Comparison of ENCODE assay signal across 1 cellular context in the genomic region with DNA sequence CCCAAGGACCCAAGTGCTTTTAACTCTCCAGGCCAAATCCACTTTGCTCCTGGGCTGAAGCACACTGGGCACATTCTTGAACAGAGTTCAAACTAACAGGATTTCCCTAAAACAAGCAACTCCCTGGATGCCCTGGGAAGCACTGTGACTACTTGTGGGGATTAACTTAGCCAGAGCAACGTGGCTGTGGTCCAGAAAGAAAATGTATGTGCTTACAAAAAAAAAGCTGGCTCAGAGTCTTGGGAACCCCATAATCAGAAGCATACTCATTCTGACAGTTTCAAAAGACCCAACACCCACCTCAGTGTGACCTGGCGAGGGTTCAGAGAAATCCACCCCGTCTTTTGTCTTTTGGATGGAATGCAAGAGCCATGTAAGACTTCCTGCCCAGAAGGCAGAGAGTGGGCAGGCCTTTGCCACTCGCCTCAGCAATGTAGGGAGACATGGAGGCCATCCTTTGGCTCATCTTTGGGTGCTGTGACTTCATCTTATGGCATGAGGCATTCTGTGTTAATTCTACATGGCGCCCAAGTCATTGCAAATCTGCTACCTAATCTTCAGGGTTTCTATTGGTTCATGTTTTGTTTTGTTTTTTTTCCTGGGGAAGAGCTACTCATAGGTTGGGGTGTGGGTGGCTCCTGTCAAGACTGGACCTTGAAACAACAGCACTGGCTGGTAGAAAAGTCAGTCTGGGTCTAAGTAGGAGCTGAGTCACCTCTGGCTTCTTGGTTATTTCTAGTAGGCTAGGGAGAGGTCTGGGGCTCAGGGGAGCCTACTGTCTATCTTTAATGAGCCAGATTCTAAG.
TF ChIP-seq lines count a peak whose summit lies in the region.

No MANE protein-coding gene starts in this region.

TF ChIP-seq in SK-N-SH, 30 proteins besides CTCF, POLR2A, EP300 and RAD21 (continued from another document):
- TF ChIP-seq, protein P1, sequence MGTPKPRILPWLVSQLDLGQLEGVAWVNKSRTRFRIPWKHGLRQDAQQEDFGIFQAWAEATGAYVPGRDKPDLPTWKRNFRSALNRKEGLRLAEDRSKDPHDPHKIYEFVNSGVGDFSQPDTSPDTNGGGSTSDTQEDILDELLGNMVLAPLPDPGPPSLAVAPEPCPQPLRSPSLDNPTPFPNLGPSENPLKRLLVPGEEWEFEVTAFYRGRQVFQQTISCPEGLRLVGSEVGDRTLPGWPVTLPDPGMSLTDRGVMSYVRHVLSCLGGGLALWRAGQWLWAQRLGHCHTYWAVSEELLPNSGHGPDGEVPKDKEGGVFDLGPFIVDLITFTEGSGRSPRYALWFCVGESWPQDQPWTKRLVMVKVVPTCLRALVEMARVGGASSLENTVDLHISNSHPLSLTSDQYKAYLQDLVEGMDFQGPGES (IDR thresholded peaks at IDR 0.05; ENCODE audit: low read depth, low read length) = no peak
- TF ChIP-seq TEAD4 (IDR thresholded peaks at IDR 0.05; ENCODE audit: borderline replicate concordance, insufficient read depth) (peak; percentile 33; the same call in 1 of the 2 replicates), NFIC (IDR thresholded peaks at IDR 0.05; ENCODE audit: borderline replicate concordance) (peak; percentile 84), EZH2phosphoT487 (IDR thresholded peaks at IDR 0.05; ENCODE audit: borderline replicate concordance, low read depth) (no peak), CHD2 (IDR thresholded peaks at IDR 0.05; ENCODE audit: low read length, partially characterized antibody) (no peak), ELF1 (IDR thresholded peaks at IDR 0.05) (no peak), GATA2 (CRISPR knock-in tag; IDR thresholded peaks at IDR 0.05) (no peak), FOSL2 (IDR thresholded peaks at IDR 0.05; ENCODE audit: borderline replicate concordance, low read depth) (no peak), TCF12 (IDR thresholded peaks at IDR 0.05) (peak; percentile 76), TAF1 (IDR thresholded peaks at IDR 0.05; ENCODE audit: borderline replicate concordance, low read depth, low read length) (no peak), RFX5 (IDR thresholded peaks at IDR 0.05; ENCODE audit: low read length) (no peak), FOXM1 (IDR thresholded peaks at IDR 0.05; ENCODE audit: low read depth) (no peak), SMC3 (IDR thresholded peaks at IDR 0.05; ENCODE audit: low read depth, low read length) (no peak), RXRA (IDR thresholded peaks at IDR 0.05; ENCODE audit: borderline replicate concordance, low read depth) (peak; percentile 64; the same call in 1 of the 2 replicates), SIN3A (IDR thresholded peaks at IDR 0.05; ENCODE audit: borderline replicate concordance, low read depth, low read length) (no peak), POLR2AphosphoS5 (IDR thresholded peaks at IDR 0.05; ENCODE audit: low read depth, low read length) (no peak)
- TF ChIP-seq, protein P2, sequence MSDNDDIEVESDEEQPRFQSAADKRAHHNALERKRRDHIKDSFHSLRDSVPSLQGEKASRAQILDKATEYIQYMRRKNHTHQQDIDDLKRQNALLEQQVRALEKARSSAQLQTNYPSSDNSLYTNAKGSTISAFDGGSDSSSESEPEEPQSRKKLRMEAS (IDR thresholded peaks at IDR 0.05; ENCODE audit: low read depth) = 0 out of 2 replicates have a peak, but pooled peaks have one; percentile 16
- TF ChIP-seq, protein P3, sequence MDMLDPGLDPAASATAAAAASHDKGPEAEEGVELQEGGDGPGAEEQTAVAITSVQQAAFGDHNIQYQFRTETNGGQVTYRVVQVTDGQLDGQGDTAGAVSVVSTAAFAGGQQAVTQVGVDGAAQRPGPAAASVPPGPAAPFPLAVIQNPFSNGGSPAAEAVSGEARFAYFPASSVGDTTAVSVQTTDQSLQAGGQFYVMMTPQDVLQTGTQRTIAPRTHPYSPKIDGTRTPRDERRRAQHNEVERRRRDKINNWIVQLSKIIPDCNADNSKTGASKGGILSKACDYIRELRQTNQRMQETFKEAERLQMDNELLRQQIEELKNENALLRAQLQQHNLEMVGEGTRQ (IDR thresholded peaks at IDR 0.05; ENCODE audit: borderline replicate concordance, low read depth, low read length) = no peak
TF ChIP-seq in SK-N-SH: peak in this region for 7.
